Comparison of ENCODE assay signal across 8 cellular contexts in the genomic region with DNA sequence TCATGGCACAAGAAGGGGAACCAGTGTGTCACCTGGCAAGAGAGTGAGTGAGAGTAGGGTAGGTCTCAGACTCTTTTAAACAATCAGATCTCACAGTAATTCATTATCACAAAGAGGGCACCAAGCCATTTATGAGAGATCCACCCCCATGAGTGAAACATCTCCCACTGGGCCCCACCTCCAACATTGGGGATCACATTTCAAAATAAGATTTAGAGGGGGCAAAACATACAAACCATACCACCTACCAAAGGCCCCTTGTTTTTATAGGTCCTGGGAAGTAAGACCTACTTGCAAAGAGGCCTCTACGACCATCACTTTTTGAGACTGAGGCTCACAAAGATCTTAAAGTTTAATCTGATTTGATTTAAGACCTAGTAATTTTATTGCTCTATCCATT.
"Had no signal": no experiment of that assay in that cellular context is flagged by ENCODE, and none has a peak within 500 bp of the region (broad histone marks: within the 10 kb centered on the region; RNA-seq: fewer than 3 reads in every experiment).

No MANE protein-coding gene starts in this region.

- H3K4me3 ChIP-seq: K562 had no signal

- ATAC-seq: HepG2, K562 had no signal

- H3K4me3 Mint-ChIP-seq: IgD-negative memory B cell had no signal

- H3K27me3 Mint-ChIP-seq: IgD-negative memory B cell had no signal

- DNase-seq: IMR-90, KBM-7, KG1 had no signal

- H3K27ac Mint-ChIP-seq: IgD-negative memory B cell had no signal

- H3K36me3 Mint-ChIP-seq: IgD-negative memory B cell had no signal

- H3K9ac ChIP-seq: KMS-11 had no signal

- H3K27ac ChIP-seq: HL-60, KMS-11 had no signal

- H3K9me3 Mint-ChIP-seq: IgD-negative memory B cell had no signal
